ENCODE assay signal across 10 cellular contexts in the genomic region with DNA sequence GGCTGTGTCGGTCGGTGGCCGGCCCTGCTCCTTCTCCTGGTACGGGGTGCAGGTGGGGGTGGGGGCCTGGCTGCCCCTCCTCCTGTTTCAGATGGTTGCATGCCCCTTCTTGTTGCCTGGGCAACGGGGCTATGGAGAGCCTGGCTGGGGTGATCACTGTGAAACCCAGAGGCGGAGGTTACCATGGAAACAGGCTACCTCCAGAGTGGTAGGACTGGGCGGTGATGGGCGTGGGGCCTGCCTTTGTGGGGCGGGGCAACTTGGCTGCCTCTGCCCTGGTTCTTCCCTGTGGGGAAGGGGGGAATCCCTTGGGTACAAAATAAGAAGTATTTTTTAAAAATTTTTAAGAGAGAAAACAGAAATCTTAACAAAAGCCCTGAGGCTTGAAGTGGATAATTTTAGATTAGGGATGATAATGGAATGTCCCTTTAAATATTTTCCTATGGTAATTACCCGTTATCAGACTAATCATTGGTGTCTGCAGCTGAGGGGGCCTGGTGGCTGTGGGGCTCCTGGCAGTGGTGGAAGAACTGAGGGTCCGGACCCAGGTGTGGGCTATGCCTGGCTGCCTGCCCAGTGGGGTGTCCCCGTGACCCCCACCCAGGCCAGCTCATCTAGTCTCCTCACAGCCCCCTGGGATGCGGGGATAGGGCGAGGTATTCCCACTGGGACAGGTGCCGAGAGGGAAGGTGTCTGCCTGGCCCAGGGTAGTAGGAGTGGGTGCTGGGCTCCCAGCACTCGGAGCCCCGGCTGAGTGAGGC. TPM values are rescaled to one million over a fixed set of nuclear protein-coding genes. Genes with fewer than 3 reads are reported as not detected.
DNase-seq lines count a peak whose midpoint lies in the region; ATAC-seq, FAIRE-seq and TF ChIP-seq lines count a peak whose summit lies in the region.
"Had no signal": no experiment of that assay in that cellular context is flagged by ENCODE, and none has a peak within 500 bp of the region (broad histone marks: within the 10 kb centered on the region; RNA-seq: fewer than 3 reads in every experiment).

No MANE protein-coding gene starts in this region.

- 90% methylated on average over 8 of the region's 17 CpGs for WGBS in K562 (ENCODE audit: insufficient coverage, low coverage, missing lambda C conversion rate)

- CTCF ChIA-PET in K562 (lab: Yijun Ruan, JAX; ENCODE audit: low intra/inter-chr PET ratio): no interaction called here
- CTCF ChIA-PET in MCF 10A (lab: Yijun Ruan, JAX): interaction anchor here (0.6 kb wide), 1 partner anchor 137 kb away, joined by 4 read pairs; no protein-coding TSS in a partner anchor

- peaks cover 51% of the 10 kb centered on the region for H3K36me3 Mint-ChIP-seq in MCF 10A (ENCODE audit: insufficient read depth, unreplicated experiment)
- H3K36me3 Mint-ChIP-seq in T-helper 2 cell treated with Interferon-gamma antibody and Interleukin-4, amounts not matched to agents 5 μg/mL and 100 μg/mL, for 36 hours (ENCODE audit: low read depth): no peaks in the 10 kb centered on the region

- ATAC-seq in GM19463 (IDR thresholded peaks at IDR 0.05; ENCODE audit: unreplicated experiment) (peak; percentile 95), HG03558 (IDR thresholded peaks at IDR 0.05; ENCODE audit: extremely low read depth, unreplicated experiment) (peak; percentile 57), K562 (no peak)

- peaks cover 55 to 62% (median 61%) of the 10 kb centered on the region in 10 experiments for H3K4me1 ChIP-seq in BLaER1 treated with 17β-estradiol and CSF1 and Interleukin-3, amounts not matched to agents 10 nM and 100 nM
- peaks cover 0 to 5% of the 10 kb centered on the region in 2 experiments; a peak in 2 of 5 replicates for H3K4me1 ChIP-seq in K562 (replicated peaks in 1 of 2; ENCODE audit: control insufficient read depth in 2 of 2, insufficient read depth in 2 of 2, low read length in 2 of 2)

- TF ChIP-seq RAD21 in K562 (CRISPR knock-in tag; conservative IDR thresholded peaks at IDR 0.05 in 1 of 2, IDR thresholded peaks at IDR 0.05 in 1 of 2): no peak

- no peak overlapping the region for H2AFZ ChIP-seq in K562 (ENCODE audit: low read depth, low read length)

- intact Hi-C loops in K562 (cut with micrococcal nuclease) (no loop called here), MCF 10A (cut with micrococcal nuclease) (no loop called here)

- in situ Hi-C loops in K562 (cut with MboI): no loop called here

- H3K9me3 ChIP-seq in BLaER1 treated with 17β-estradiol and CSF1 and Interleukin-3, amounts not matched to agents 10 nM and 100 nM (replicated peaks in 1 of 11): no peaks in the 10 kb centered on the region
- no peaks in the 10 kb centered on the region for H3K9me3 ChIP-seq in K562 (replicated peaks; ENCODE audit: control insufficient read depth, insufficient read depth, low read depth, low read length)

- POLR2A ChIA-PET in K562 (lab: Yijun Ruan, JAX) (no interaction called here), MCF 10A (lab: Yijun Ruan, JAX) (interaction anchor here (0.6 kb wide), 1 partner anchor 55 kb away, joined by 4 read pairs; no protein-coding TSS in a partner anchor)

- H3K4me3 ChIP-seq in BLaER1 treated with 17β-estradiol and CSF1 and Interleukin-3, amounts not matched to agents 10 nM and 100 nM: no peak overlapping the region
- no peak overlapping the region for H3K4me3 ChIP-seq in K562

- DNase-seq in K562 (ENCODE audit: extremely low read depth in 1 of 4, low spot score in 3 of 4) (peak in 3 of 4 experiments; percentile 10 to 31 (median 28)), NCI-H2107 treated with DMSO at 0.1 percent for 48 hours (lab: John Stamatoyannopoulos, UW; ENCODE audit: unreplicated experiment) (no peak), MCF 10A (ENCODE audit: unreplicated experiment) (no peak)
- no peak for DNase-seq in effector CD4-positive, alpha-beta T cell
- no peak for DNase-seq in T-helper 2 cell treated with Interferon-gamma antibody and Interleukin-4, amounts not matched to agents 5 μg/mL and 100 μg/mL, for 36 hours (ENCODE audit: low spot score)
- DNase-seq: GOT3, NCI-H446 treated with DMSO at 0.1 percent for 48 hours had no signal

- H3K27ac Mint-ChIP-seq in MCF 10A (ENCODE audit: low read depth, unreplicated experiment): no peak overlapping the region
- H3K27ac Mint-ChIP-seq in T-helper 2 cell treated with Interferon-gamma antibody and Interleukin-4, amounts not matched to agents 5 μg/mL and 100 μg/mL, for 36 hours: no peak overlapping the region

- no peaks in the 10 kb centered on the region for H3K27me3 Mint-ChIP-seq in MCF 10A (ENCODE audit: insufficient read depth, unreplicated experiment)
- H3K27me3 Mint-ChIP-seq in T-helper 2 cell treated with Interferon-gamma antibody and Interleukin-4, amounts not matched to agents 5 μg/mL and 100 μg/mL, for 36 hours (ENCODE audit: low read depth): no peaks in the 10 kb centered on the region

- peaks cover 16% of the 10 kb centered on the region for H3K4me1 Mint-ChIP-seq in MCF 10A (ENCODE audit: insufficient read depth, unreplicated experiment)
- no peaks in the 10 kb centered on the region for H3K4me1 Mint-ChIP-seq in T-helper 2 cell treated with Interferon-gamma antibody and Interleukin-4, amounts not matched to agents 5 μg/mL and 100 μg/mL, for 36 hours (ENCODE audit: low read depth)

- H3K9ac ChIP-seq in BLaER1 treated with 17β-estradiol and CSF1 and Interleukin-3, amounts not matched to agents 10 nM and 100 nM: peak overlapping the region in 4 of 11 experiments; percentile 10 to 26 (median 15); a peak in 2 of 22 replicates
- no peak overlapping the region for H3K9ac ChIP-seq in K562 (ENCODE audit: insufficient read depth in 1 of 2, low read depth in 2 of 2, low read length in 2 of 2)

- peaks cover 0 to 76% (median 0%) of the 10 kb centered on the region in 11 experiments; a peak in 8 of 22 replicates for H3K36me3 ChIP-seq in BLaER1 treated with 17β-estradiol and CSF1 and Interleukin-3, amounts not matched to agents 10 nM and 100 nM
- peaks cover 87% of the 10 kb centered on the region; the same call in 2 of the 3 replicates for H3K36me3 ChIP-seq in K562 (ENCODE audit: control insufficient read depth, insufficient read depth, low read length)

- TF ChIP-seq CTCF in K562 (IDR thresholded peaks at IDR 0.05 in 2 of 3, conservative IDR thresholded peaks at IDR 0.05 in 1 of 3; ENCODE audit: insufficient read depth in 2 of 3, low read depth in 1 of 3, low read length in 3 of 3): no peak
- TF ChIP-seq CTCF in MCF 10A (IDR thresholded peaks at IDR 0.05; ENCODE audit: unreplicated experiment): no peak

- peaks cover 16 to 97% (median 46%) of the 10 kb centered on the region in 11 experiments; a peak in 18 of 22 replicates for H4K20me1 ChIP-seq in BLaER1 treated with 17β-estradiol and CSF1 and Interleukin-3, amounts not matched to agents 10 nM and 100 nM
- H4K20me1 ChIP-seq in K562 (replicated peaks; ENCODE audit: control insufficient read depth, insufficient read depth, low read length): no peaks in the 10 kb centered on the region

- TF ChIP-seq POLR2A in K562 (conservative IDR thresholded peaks at IDR 0.05): no peak

- TF ChIP-seq EP300 in K562 (IDR thresholded peaks at IDR 0.05; ENCODE audit: low read length): no peak

- no peak overlapping the region for H3K27ac ChIP-seq in BLaER1 treated with 17β-estradiol and CSF1 and Interleukin-3, amounts not matched to agents 10 nM and 100 nM
- H3K27ac ChIP-seq in K562 (ENCODE audit: extremely low read depth, low read depth, low read length): no peak overlapping the region

- no peak for FAIRE-seq in K562 (lab: Jason Lieb, UNC)

- BruUV-seq in K562 (replicated peaks; lab: Mats Ljungman, UMichigan) (no TSS peak), MCF 10A (replicated peaks; lab: Mats Ljungman, UMichigan) (no TSS peak)

- peak overlapping the region; percentile 66 to 89 (median 82) for H3K4me2 ChIP-seq in BLaER1 treated with 17β-estradiol and CSF1 and Interleukin-3, amounts not matched to agents 10 nM and 100 nM
- no peak overlapping the region for H3K4me2 ChIP-seq in K562 (ENCODE audit: insufficient read depth, low read length)

- no peaks in the 10 kb centered on the region for H3K27me3 ChIP-seq in BLaER1 treated with 17β-estradiol and CSF1 and Interleukin-3, amounts not matched to agents 10 nM and 100 nM
- no peaks in the 10 kb centered on the region for H3K27me3 ChIP-seq in K562 (ENCODE audit: control insufficient read depth in 2 of 2, insufficient read depth in 2 of 2, low read length in 2 of 2)

- H3K9me3 Mint-ChIP-seq in MCF 10A (ENCODE audit: unreplicated experiment): no peaks in the 10 kb centered on the region
- H3K9me3 Mint-ChIP-seq in T-helper 2 cell treated with Interferon-gamma antibody and Interleukin-4, amounts not matched to agents 5 μg/mL and 100 μg/mL, for 36 hours: no peaks in the 10 kb centered on the region

- no peaks in the 10 kb centered on the region for H3K9me1 ChIP-seq in K562 (ENCODE audit: control insufficient read depth, insufficient read depth, low read length)

- H3K4me3 Mint-ChIP-seq in MCF 10A (ENCODE audit: unreplicated experiment): no peak overlapping the region
- no peak overlapping the region for H3K4me3 Mint-ChIP-seq in T-helper 2 cell treated with Interferon-gamma antibody and Interleukin-4, amounts not matched to agents 5 μg/mL and 100 μg/mL, for 36 hours

- no peaks in the 10 kb centered on the region for H3K79me2 ChIP-seq in K562 (ENCODE audit: control insufficient read depth, insufficient read depth, low read length)

TF ChIP-seq in K562, 482 proteins besides CTCF, POLR2A, EP300 and RAD21:
- TF ChIP-seq RFX1 (IDR thresholded peaks at IDR 0.05) (peak; percentile 81), HDAC3 (IDR thresholded peaks at IDR 0.05; ENCODE audit: borderline replicate concordance, partially characterized antibody) (no peak)

RNA-seq across cellular contexts. Expression of gene PLXNA1, which starts 32.5 kb away (rescaled TPM):
- 126 and 340 TPM in 2 replicates for total RNA-seq in K562 (2011; cell fraction: chromatin; rRNA removed; ENCODE audit: low replicate concordance)
- 201 and 257 TPM in 2 replicates for total RNA-seq in K562 (2011; cell fraction: nucleolus; rRNA removed)
- 135 and 137 TPM in 2 replicates for total RNA-seq in K562 (2011; cell fraction: nucleoplasm; rRNA removed)
- total RNA-seq in K562 (2014; rRNA removed): 25.7 and 29.7 TPM in 2 replicates
- 11.4 and 14.0 TPM in 2 replicates for total RNA-seq in K562 (2014; rRNA removed; fragmentation: Illumina TruSeq; extraction: Trizol)
- total RNA-seq in K562 (2015; rRNA removed; fragmentation: Illumina TruSeq; extraction: Trizol): 14.4 and 15.6 TPM in 2 replicates
- total RNA-seq in K562 (2021): 49.3 and 59.9 TPM in 2 replicates
- polyA plus RNA-seq in K562 (2011; rRNA removed): 39.2 and 54.7 TPM in 2 replicates
- 30.3 and 79.8 TPM in 2 replicates for polyA plus RNA-seq in K562 (2011; cell fraction: cytosol; rRNA removed)
- polyA plus RNA-seq in K562 (2011; cell fraction: nucleus; rRNA removed): 230 and 364 TPM in 2 replicates
- 30.0 and 54.1 TPM in 2 replicates for polyA plus RNA-seq in K562 (2012)
- polyA plus RNA-seq in K562 (2014; fragmentation: Illumina TruSeq; extraction: Trizol): 16.8 and 30.4 TPM in 2 replicates
- polyA plus RNA-seq in K562 (2014; fragmentation: Nextera tagmentation; extraction: Ambion mirVana): under 1 TPM; 0.23 to 0.35 TPM
- 32.3 and 37.7 TPM in 2 replicates for polyA plus RNA-seq in K562 (2014; rRNA removed)
- polyA minus RNA-seq in K562 (2011; rRNA and poly(A)+ RNA removed): 37.0 and 87.9 TPM in 2 replicates
- polyA minus RNA-seq in K562 (2011; cell fraction: cytosol; rRNA and poly(A)+ RNA removed): 46.9 and 52.1 TPM in 2 replicates
- polyA minus RNA-seq in K562 (2011; cell fraction: nucleus; rRNA and poly(A)+ RNA removed): 79.0 and 94.2 TPM in 2 replicates
- total RNA-seq in MCF 10A (2022): 42.1 and 48.4 TPM in 2 replicates

Comparison
In these comparisons a context has a peak if more than half of its experiments do, and no peak if none do; other contexts are left out.
1. DNase-seq: peak in K562 (3 of 4); none in effector CD4-positive, alpha-beta T cell (single experiment), NCI-H2107 treated with DMSO at 0.1 percent for 48 hours (single experiment), MCF 10A (single experiment) and T-helper 2 cell treated with Interferon-gamma antibody and Interleukin-4, amounts not matched to agents 5 μg/mL and 100 μg/mL, for 36 hours (single experiment).